9 cellular contexts compared by ENCODE assay signal in the genomic region with DNA sequence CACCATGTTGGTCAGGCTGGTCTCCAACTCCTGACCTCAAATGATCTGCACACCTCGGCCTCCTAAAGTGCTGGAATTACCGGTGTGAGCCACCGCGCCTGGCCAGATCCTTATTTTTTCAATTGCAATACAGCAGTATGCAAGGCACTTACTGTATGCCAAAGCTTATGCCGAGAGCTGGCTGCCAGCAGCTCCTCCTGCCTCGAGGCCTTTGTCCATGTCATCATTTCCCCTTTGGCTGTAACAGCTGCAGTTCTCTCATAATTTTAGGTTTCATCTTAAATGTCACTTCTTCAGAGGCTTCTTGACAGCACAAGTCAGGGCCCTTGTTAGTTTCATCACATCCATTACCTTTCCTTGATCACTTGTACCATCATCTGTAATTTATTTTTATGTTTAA. TPM values are rescaled to one million over a fixed set of nuclear protein-coding genes. Genes with fewer than 3 reads are reported as not detected.
DNase-seq lines count a peak whose midpoint lies in the region; ATAC-seq lines count a peak whose summit lies in the region.
"Had no signal": no experiment of that assay in that cellular context is flagged by ENCODE, and none has a peak within 500 bp of the region (broad histone marks: within the 10 kb centered on the region; RNA-seq: fewer than 3 reads in every experiment).

No MANE protein-coding gene starts in this region.

- no peaks in the 10 kb centered on the region for H3K9me3 ChIP-seq in SK-N-MC (ENCODE audit: low read depth, low read length)
- H3K9me3 ChIP-seq: SJSA1 had no signal

- H3K4me3 Mint-ChIP-seq in activated T-cell treated with anti-CD3 and anti-CD28 coated beads, Interleukin-2, amount 50 U/mL, for 4 hours: peak overlapping the region; percentile 97
- peak overlapping the region; percentile 22 for H3K4me3 Mint-ChIP-seq in stimulated activated memory B cell treated with anti-CD40 and anti-IgM and Interleukin-4, amounts not matched to agents 10 μg/mL and 1 μg/mL and 100 μg/mL, for 72 hours

- H3K27me3 Mint-ChIP-seq in activated T-cell treated with anti-CD3 and anti-CD28 coated beads, Interleukin-2, amount 50 U/mL, for 4 hours (ENCODE audit: low read depth): no peaks in the 10 kb centered on the region
- no peaks in the 10 kb centered on the region for H3K27me3 Mint-ChIP-seq in stimulated activated memory B cell treated with anti-CD40 and anti-IgM and Interleukin-4, amounts not matched to agents 10 μg/mL and 1 μg/mL and 100 μg/mL, for 72 hours

- H3K36me3 Mint-ChIP-seq in activated T-cell treated with anti-CD3 and anti-CD28 coated beads, Interleukin-2, amount 50 U/mL, for 4 hours (ENCODE audit: insufficient read depth): peaks cover 17% of the 10 kb centered on the region
- H3K36me3 Mint-ChIP-seq in stimulated activated memory B cell treated with anti-CD40 and anti-IgM and Interleukin-4, amounts not matched to agents 10 μg/mL and 1 μg/mL and 100 μg/mL, for 72 hours: peaks cover 20% of the 10 kb centered on the region

- H3K9me3 Mint-ChIP-seq in activated T-cell treated with anti-CD3 and anti-CD28 coated beads, Interleukin-2, amount 50 U/mL, for 4 hours: no peaks in the 10 kb centered on the region
- H3K9me3 Mint-ChIP-seq in stimulated activated memory B cell treated with anti-CD40 and anti-IgM and Interleukin-4, amounts not matched to agents 10 μg/mL and 1 μg/mL and 100 μg/mL, for 72 hours: no peaks in the 10 kb centered on the region

- H3K36me3 ChIP-seq in SK-N-MC (ENCODE audit: insufficient read depth, low read length): peaks cover 28% of the 10 kb centered on the region

- peaks cover 42% of the 10 kb centered on the region for H3K4me1 Mint-ChIP-seq in activated T-cell treated with anti-CD3 and anti-CD28 coated beads, Interleukin-2, amount 50 U/mL, for 4 hours (ENCODE audit: low read depth)
- H3K4me1 Mint-ChIP-seq in stimulated activated memory B cell treated with anti-CD40 and anti-IgM and Interleukin-4, amounts not matched to agents 10 μg/mL and 1 μg/mL and 100 μg/mL, for 72 hours: peaks cover 45% of the 10 kb centered on the region

- H3K4me3 ChIP-seq in SK-N-MC: no peak overlapping the region

- peak overlapping the region; percentile 99 for H3K27ac Mint-ChIP-seq in stimulated activated memory B cell treated with anti-CD40 and anti-IgM and Interleukin-4, amounts not matched to agents 10 μg/mL and 1 μg/mL and 100 μg/mL, for 72 hours

- peak overlapping the region; percentile 100 for H3K27ac ChIP-seq in SK-N-MC

- DNase-seq in activated T-cell treated with anti-CD3 and anti-CD28 coated beads, Interleukin-2, amount 50 U/mL, for 4 hours: no peak
- DNase-seq in activated T-cell treated with anti-CD3 and anti-CD28 coated beads for 4 hours: no peak
- DNase-seq in SK-N-MC (ENCODE audit: low read depth, low spot score): no peak
- peak; percentile 22 for DNase-seq in fibroblast of peridontal ligament (ENCODE audit: extremely low read depth)
- no peak for DNase-seq in central memory CD4-positive, alpha-beta T cell
- no peak for DNase-seq in NCI-H748 (lab: John Stamatoyannopoulos, UW; ENCODE audit: unreplicated experiment)

- H3K9ac ChIP-seq in SK-N-MC (ENCODE audit: insufficient read length): no peak overlapping the region

- ATAC-seq in activated T-cell treated with anti-CD3 and anti-CD28 coated beads, Interleukin-2, amount 50 U/mL, for 4 hours: no peak
- no peak for ATAC-seq in stimulated activated memory B cell treated with anti-CD40 and anti-IgM and Interleukin-4, amounts not matched to agents 10 μg/mL and 1 μg/mL and 100 μg/mL, for 72 hours
- no peak for ATAC-seq in HG02610 (IDR thresholded peaks at IDR 0.05; ENCODE audit: unreplicated experiment)

RNA-seq across cellular contexts. Expression of a gene that starts 1.5 kb away (rescaled TPM):
- total RNA-seq in activated T-cell treated with anti-CD3 and anti-CD28 coated beads, Interleukin-2, amount 50 U/mL, for 4 hours: 100 to 1,000 TPM; 123 to 178 (median 155) TPM

RNA-seq across cellular contexts. Expression of a gene that starts 30.9 kb away (rescaled TPM):
- 10 to 100 TPM; 16.0 to 20.2 (median 18.4) TPM for total RNA-seq in activated T-cell treated with anti-CD3 and anti-CD28 coated beads, Interleukin-2, amount 50 U/mL, for 4 hours
